ENCODE assay signal across 19 cellular contexts in genomic region chr2:228548230-228548629, GRCh38.
DNase-seq lines count a peak whose midpoint lies in the region; ATAC-seq and TF ChIP-seq lines count a peak whose summit lies in the region.
"Had no signal": no experiment of that assay in that cellular context is flagged by ENCODE, and none has a peak within 500 bp of the region (broad histone marks: within the 10 kb centered on the region; RNA-seq: fewer than 3 reads in every experiment).

No MANE protein-coding gene starts in this region.

- H3K4me1 Mint-ChIP-seq in activated CD4-positive, alpha-beta T cell treated with anti-CD3 and anti-CD28 coated beads for 36 hours: no peaks in the 10 kb centered on the region
- H3K4me1 Mint-ChIP-seq: CD4-positive, CD25-positive, alpha-beta regulatory T cell had no signal

- H3K9me3 Mint-ChIP-seq in activated CD4-positive, alpha-beta T cell treated with anti-CD3 and anti-CD28 coated beads for 36 hours (ENCODE audit: low read depth): peaks cover 6% of the 10 kb centered on the region

- no peak overlapping the region for H3K27ac Mint-ChIP-seq in activated CD4-positive, alpha-beta T cell treated with anti-CD3 and anti-CD28 coated beads for 36 hours
- H3K27ac Mint-ChIP-seq: CD4-positive, CD25-positive, alpha-beta regulatory T cell; H9 had no signal

- no peaks in the 10 kb centered on the region for H3K27me3 Mint-ChIP-seq in activated CD4-positive, alpha-beta T cell treated with anti-CD3 and anti-CD28 coated beads for 36 hours
- H3K27me3 Mint-ChIP-seq: CD4-positive, CD25-positive, alpha-beta regulatory T cell had no signal

- POLR2A ChIA-PET in activated CD4-positive, alpha-beta T cell treated with anti-CD3 and anti-CD28 coated beads for 36 hours (lab: Charles Lee): no interaction called here

- intact Hi-C loops in activated CD4-positive, alpha-beta T cell treated with anti-CD3 and anti-CD28 coated beads for 36 hours (cut with DNase I, micrococcal nuclease): no loop called here

- TF ChIP-seq CTCF in cardiac fibroblast (IDR thresholded peaks at IDR 0.05; ENCODE audit: low read depth, low read length): no peak

- CTCF ChIA-PET in activated CD4-positive, alpha-beta T cell treated with anti-CD3 and anti-CD28 coated beads for 36 hours (lab: Charles Lee): no interaction called here

- H3K4me3 ChIP-seq in cardiac fibroblast (replicated peaks in 1 of 2; ENCODE audit: low read depth in 2 of 2, low read length in 2 of 2): no peak overlapping the region
- H3K4me3 ChIP-seq: A549, PC-9 had no signal

- no peak for ATAC-seq in HG03045 (IDR thresholded peaks at IDR 0.05; ENCODE audit: unreplicated experiment)
- no peak for ATAC-seq in activated CD4-positive, alpha-beta T cell treated with anti-CD3 and anti-CD28 coated beads for 36 hours
- ATAC-seq: A549 had no signal

- DNase-seq in EH (ENCODE audit: low read depth) (peak; percentile 73), NCI-H226 (peak; percentile 52), cardiac fibroblast (ENCODE audit: low read depth in 2 of 2) (peak; percentile 5 to 56), iris pigment epithelial cell (ENCODE audit: low read depth) (peak; percentile 65), NK-92 (lab: John Stamatoyannopoulos, UW; ENCODE audit: unreplicated experiment) (no peak)
- DNase-seq in activated CD4-positive, alpha-beta T cell treated with anti-CD3 and anti-CD28 coated beads for 36 hours: no peak
- DNase-seq: CD4-positive, CD25-positive, alpha-beta regulatory T cell; DMS53; GDM1; H9; KBM-7; NCI-H1048; NCI-H146; NCI-H2081 treated with DMSO at 0.1 percent for 48 hours; NCI-H69; PC-9; Right ventricle myocardium superior had no signal

- no peaks in the 10 kb centered on the region for H3K36me3 Mint-ChIP-seq in activated CD4-positive, alpha-beta T cell treated with anti-CD3 and anti-CD28 coated beads for 36 hours (ENCODE audit: low read depth)
- H3K36me3 Mint-ChIP-seq: CD4-positive, CD25-positive, alpha-beta regulatory T cell had no signal

- H3K4me3 Mint-ChIP-seq in activated CD4-positive, alpha-beta T cell treated with anti-CD3 and anti-CD28 coated beads for 36 hours: no peak overlapping the region
- H3K4me3 Mint-ChIP-seq: CD4-positive, CD25-positive, alpha-beta regulatory T cell; H9 had no signal

Comparison
In these comparisons a context has a peak if more than half of its experiments do, and no peak if none do; other contexts are left out.
1. DNase-seq: peak in EH (single experiment), NCI-H226 (single experiment), cardiac fibroblast (2 of 2) and iris pigment epithelial cell (single experiment); none in activated CD4-positive, alpha-beta T cell treated with anti-CD3 and anti-CD28 coated beads for 36 hours (single experiment) and NK-92 (single experiment).